Comparison of ENCODE assay signal across 9 cellular contexts in the genomic region with DNA sequence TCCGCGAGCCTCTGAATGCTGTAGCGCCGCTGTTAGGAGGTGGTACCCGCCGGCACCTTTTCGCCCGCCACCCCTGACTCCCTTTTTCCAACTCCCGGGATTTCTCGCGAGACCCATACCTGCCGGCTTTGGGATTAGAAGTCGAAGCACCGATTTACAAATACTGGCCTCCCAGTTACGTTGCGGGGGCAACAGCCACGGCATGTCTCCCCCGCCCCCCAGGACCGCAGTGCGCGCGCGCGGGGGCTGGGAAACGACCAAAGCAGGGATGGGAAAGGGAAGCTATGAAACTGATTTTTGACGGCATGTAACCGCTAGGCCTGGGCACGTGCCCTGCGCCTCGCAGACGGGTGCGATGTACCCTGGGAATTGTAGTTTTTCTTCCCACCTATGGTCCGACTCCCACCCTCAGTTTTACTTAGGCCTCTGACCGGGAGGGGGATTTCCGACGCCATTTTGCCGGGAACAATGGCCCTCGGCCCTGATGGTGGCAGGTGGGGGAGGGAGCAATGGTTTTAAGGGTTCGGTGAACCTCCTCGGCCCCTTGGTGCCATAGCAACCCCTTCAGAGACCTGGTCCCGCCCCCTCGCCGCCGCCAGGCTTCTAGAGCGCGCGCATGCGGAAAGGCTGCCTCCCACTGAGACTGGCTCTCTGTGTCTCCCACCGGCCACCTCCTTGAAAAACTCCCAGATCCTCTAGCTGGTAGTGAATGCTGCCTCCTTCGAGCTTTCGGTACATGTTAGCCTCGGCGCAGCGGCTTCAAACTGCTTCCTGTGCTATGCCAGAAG. TPM values are rescaled to one million over a fixed set of nuclear protein-coding genes. Genes with fewer than 3 reads are reported as not detected.
DNase-seq lines count a peak whose midpoint lies in the region; ATAC-seq and TF ChIP-seq lines count a peak whose summit lies in the region.
"Had no signal": no experiment of that assay in that cellular context is flagged by ENCODE, and none has a peak within 500 bp of the region (broad histone marks: within the 10 kb centered on the region; RNA-seq: fewer than 3 reads in every experiment).

No MANE protein-coding gene starts in this region.

- no peaks in the 10 kb centered on the region for H3K36me3 Mint-ChIP-seq in activated T-helper 2 cell treated with anti-CD3 and anti-CD28 coated beads, Interferon-gamma antibody, Interleukin-2, Interleukin-4, amounts not matched to agents 10 μg/mL and 5 μg/mL and 100 μg/mL, durations not matched to agents 14 hours and 24 hours and 36 hours (ENCODE audit: low read depth)

- H3K27me3 Mint-ChIP-seq in activated T-helper 2 cell treated with anti-CD3 and anti-CD28 coated beads, Interferon-gamma antibody, Interleukin-2, Interleukin-4, amounts not matched to agents 10 μg/mL and 5 μg/mL and 100 μg/mL, durations not matched to agents 14 hours and 24 hours and 36 hours (ENCODE audit: low read depth), result peaks cover 51% of the 10 kb centered on the region

- no peak for TF ChIP-seq POLR2A in testis (IDR thresholded peaks at IDR 0.05)

- H3K4me2 ChIP-seq in neural cell (ENCODE audit: low read length), result peak overlapping the region; percentile 48

- WGBS in testis, 2 donors, result 3% methylated on average over 31 of the region's 54 CpGs; no CpG with 5 or more reads in 1 of the 2 donors

- H3K9me2 ChIP-seq in neural cell (ENCODE audit: insufficient read depth, low read length), result no peaks in the 10 kb centered on the region

- intact Hi-C loops in Right ventricle myocardium inferior (cut with DNase I) (no loop called here), cardiac septum (cut with DNase I) (no loop called here), testis (cut with DNase I; ENCODE audit: low total_unique reads) (no loop called here)
- intact Hi-C loops in activated T-helper 2 cell treated with anti-CD3 and anti-CD28 coated beads, Interferon-gamma antibody, Interleukin-2, Interleukin-4, amounts not matched to agents 10 μg/mL and 5 μg/mL and 100 μg/mL, durations not matched to agents 14 hours and 24 hours and 36 hours (cut with micrococcal nuclease), result no loop called here

- no peaks in the 10 kb centered on the region for H3K36me3 ChIP-seq in neural cell (ENCODE audit: insufficient read depth, low read length)
- no peaks in the 10 kb centered on the region for H3K36me3 ChIP-seq in testis (ENCODE audit: low read depth, missing control alignments)

- H2AFZ ChIP-seq in neural cell (ENCODE audit: low read depth, low read length), result peak overlapping the region; percentile 8

- no peaks in the 10 kb centered on the region for H3K9me3 Mint-ChIP-seq in activated T-helper 2 cell treated with anti-CD3 and anti-CD28 coated beads, Interferon-gamma antibody, Interleukin-2, Interleukin-4, amounts not matched to agents 10 μg/mL and 5 μg/mL and 100 μg/mL, durations not matched to agents 14 hours and 24 hours and 36 hours

- DNase-seq in Right ventricle myocardium inferior (ENCODE audit: missing footprints) (peak; percentile 70), cardiac septum (ENCODE audit: low spot score) (no peak), NCI-H524 (lab: John Stamatoyannopoulos, UW) (peak; percentile 82 to 93), fibroblast of the conjunctiva (ENCODE audit: low read depth) (peak; percentile 14), testis (peak; percentile 83), HuH-7 (ENCODE audit: low spot score) (no peak)
- DNase-seq in activated T-helper 2 cell treated with anti-CD3 and anti-CD28 coated beads, Interferon-gamma antibody, Interleukin-2, Interleukin-4, amounts not matched to agents 10 μg/mL and 5 μg/mL and 100 μg/mL, durations not matched to agents 14 hours and 24 hours and 36 hours (ENCODE audit: low spot score), result peak; percentile 9
- DNase-seq: DND-41 had no signal

- no peaks in the 10 kb centered on the region for H4K20me1 ChIP-seq in neural cell (ENCODE audit: insufficient read depth)

- H3K4me1 Mint-ChIP-seq in activated T-helper 2 cell treated with anti-CD3 and anti-CD28 coated beads, Interferon-gamma antibody, Interleukin-2, Interleukin-4, amounts not matched to agents 10 μg/mL and 5 μg/mL and 100 μg/mL, durations not matched to agents 14 hours and 24 hours and 36 hours (ENCODE audit: low read depth), result peaks cover 12% of the 10 kb centered on the region

- TF ChIP-seq RAD21 in neural cell (conservative IDR thresholded peaks at IDR 0.05), result peak; percentile 35

- TF ChIP-seq CTCF in neural cell (IDR thresholded peaks at IDR 0.05; ENCODE audit: poor library complexity, severe bottlenecking) (peak; percentile 15), testis (IDR thresholded peaks at IDR 0.05) (no peak)

- H3K9ac ChIP-seq in neural cell (ENCODE audit: low read length), result peak overlapping the region; percentile 87

- peak overlapping the region; percentile 96 for H3K27ac ChIP-seq in neural cell (ENCODE audit: low read length)
- H3K27ac ChIP-seq in testis, result peak overlapping the region; percentile 70 to 83

- no peak overlapping the region for H3K27ac Mint-ChIP-seq in activated T-helper 2 cell treated with anti-CD3 and anti-CD28 coated beads, Interferon-gamma antibody, Interleukin-2, Interleukin-4, amounts not matched to agents 10 μg/mL and 5 μg/mL and 100 μg/mL, durations not matched to agents 14 hours and 24 hours and 36 hours

- H3K4me3 ChIP-seq in neural cell (ENCODE audit: low read length), result peak overlapping the region; percentile 75
- peak overlapping the region; percentile 63 to 76 for H3K4me3 ChIP-seq in testis

- H3K27me3 ChIP-seq in neural cell (ENCODE audit: insufficient read depth, low read depth, low read length) (no peaks in the 10 kb centered on the region), testis (no peaks in the 10 kb centered on the region)

- peak; percentile 46 for TF ChIP-seq EP300 in neural cell (conservative IDR thresholded peaks at IDR 0.05; ENCODE audit: poor library complexity, severe bottlenecking)

- ATAC-seq in Right ventricle myocardium inferior, result peak; percentile 51

- no peaks in the 10 kb centered on the region for H3K4me1 ChIP-seq in testis

- peaks cover 18% of the 10 kb centered on the region for H3K79me2 ChIP-seq in neural cell (replicated peaks; ENCODE audit: insufficient read depth, low read length)

- H3K9me3 ChIP-seq in neural cell (ENCODE audit: low read length) (no peaks in the 10 kb centered on the region), testis (no peaks in the 10 kb centered on the region)

- no peaks in the 10 kb centered on the region for H3F3A ChIP-seq in neural cell (ENCODE audit: insufficient read depth, low read length, poor library complexity, severe bottlenecking)

- H3K4me3 Mint-ChIP-seq in activated T-helper 2 cell treated with anti-CD3 and anti-CD28 coated beads, Interferon-gamma antibody, Interleukin-2, Interleukin-4, amounts not matched to agents 10 μg/mL and 5 μg/mL and 100 μg/mL, durations not matched to agents 14 hours and 24 hours and 36 hours (ENCODE audit: low read depth), result peak overlapping the region; percentile 72

TF ChIP-seq in neural cell, 6 proteins besides CTCF, POLR2A, EP300 and RAD21:
- TF ChIP-seq, protein P1, sequence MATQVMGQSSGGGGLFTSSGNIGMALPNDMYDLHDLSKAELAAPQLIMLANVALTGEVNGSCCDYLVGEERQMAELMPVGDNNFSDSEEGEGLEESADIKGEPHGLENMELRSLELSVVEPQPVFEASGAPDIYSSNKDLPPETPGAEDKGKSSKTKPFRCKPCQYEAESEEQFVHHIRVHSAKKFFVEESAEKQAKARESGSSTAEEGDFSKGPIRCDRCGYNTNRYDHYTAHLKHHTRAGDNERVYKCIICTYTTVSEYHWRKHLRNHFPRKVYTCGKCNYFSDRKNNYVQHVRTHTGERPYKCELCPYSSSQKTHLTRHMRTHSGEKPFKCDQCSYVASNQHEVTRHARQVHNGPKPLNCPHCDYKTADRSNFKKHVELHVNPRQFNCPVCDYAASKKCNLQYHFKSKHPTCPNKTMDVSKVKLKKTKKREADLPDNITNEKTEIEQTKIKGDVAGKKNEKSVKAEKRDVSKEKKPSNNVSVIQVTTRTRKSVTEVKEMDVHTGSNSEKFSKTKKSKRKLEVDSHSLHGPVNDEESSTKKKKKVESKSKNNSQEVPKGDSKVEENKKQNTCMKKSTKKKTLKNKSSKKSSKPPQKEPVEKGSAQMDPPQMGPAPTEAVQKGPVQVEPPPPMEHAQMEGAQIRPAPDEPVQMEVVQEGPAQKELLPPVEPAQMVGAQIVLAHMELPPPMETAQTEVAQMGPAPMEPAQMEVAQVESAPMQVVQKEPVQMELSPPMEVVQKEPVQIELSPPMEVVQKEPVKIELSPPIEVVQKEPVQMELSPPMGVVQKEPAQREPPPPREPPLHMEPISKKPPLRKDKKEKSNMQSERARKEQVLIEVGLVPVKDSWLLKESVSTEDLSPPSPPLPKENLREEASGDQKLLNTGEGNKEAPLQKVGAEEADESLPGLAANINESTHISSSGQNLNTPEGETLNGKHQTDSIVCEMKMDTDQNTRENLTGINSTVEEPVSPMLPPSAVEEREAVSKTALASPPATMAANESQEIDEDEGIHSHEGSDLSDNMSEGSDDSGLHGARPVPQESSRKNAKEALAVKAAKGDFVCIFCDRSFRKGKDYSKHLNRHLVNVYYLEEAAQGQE (IDR thresholded peaks at IDR 0.05; ENCODE audit: borderline replicate concordance), result no peak
- peak; percentile 84 for TF ChIP-seq MXI1 (conservative IDR thresholded peaks at IDR 0.05; ENCODE audit: poor library complexity, severe bottlenecking)

RNA-seq across cellular contexts. Expression of gene WNK3, which starts 0.8 kb away (rescaled TPM):
- total RNA-seq in Right ventricle myocardium inferior (0.73 TPM), cardiac septum (0.65 TPM), testis (100 to 1,000 TPM; 104 to 110 TPM)
- 0.05 TPM in 2 replicates for total RNA-seq in activated T-helper 2 cell treated with anti-CD3 and anti-CD28 coated beads, Interferon-gamma antibody, Interleukin-2, Interleukin-4, amounts not matched to agents 10 μg/mL and 5 μg/mL and 100 μg/mL, durations not matched to agents 14 hours and 24 hours and 36 hours
- polyA plus RNA-seq in neural cell (32.8 and 35.0 TPM in 2 replicates), testis (ENCODE audit: insufficient read depth, low read depth, low replicate concordance) (18.1 TPM)
- 135 and 161 TPM in 2 replicates for polyA minus RNA-seq in neural cell

Comparison
In these comparisons a context has a peak if more than half of its experiments do, and no peak if none do; other contexts are left out.
1. DNase-seq: peak in Right ventricle myocardium inferior (single experiment), NCI-H524 (2 of 2), activated T-helper 2 cell treated with anti-CD3 and anti-CD28 coated beads, Interferon-gamma antibody, Interleukin-2, Interleukin-4, amounts not matched to agents 10 μg/mL and 5 μg/mL and 100 μg/mL, durations not matched to agents 14 hours and 24 hours and 36 hours (single experiment), fibroblast of the conjunctiva (single experiment) and testis (single experiment); none in cardiac septum (single experiment) and HuH-7 (single experiment).
2. RNA of gene WNK3, which starts 0.8 kb away (total RNA-seq): 104 to 110 TPM in testis; 0.73 TPM in Right ventricle myocardium inferior (single experiment), 0.65 TPM in cardiac septum (single experiment) and 0.05 TPM in activated T-helper 2 cell treated with anti-CD3 and anti-CD28 coated beads, Interferon-gamma antibody, Interleukin-2, Interleukin-4, amounts not matched to agents 10 μg/mL and 5 μg/mL and 100 μg/mL, durations not matched to agents 14 hours and 24 hours and 36 hours; every median in the first group is over 10 times any median in the second.